ENCODE assay signal across 20 cellular contexts in genomic region chr2:43800894-43801293, GRCh38. TPM values are rescaled to one million over a fixed set of nuclear protein-coding genes. Genes with fewer than 3 reads are reported as not detected.
A peak's percentile ranks its signal among the peaks of the same experiment; 100 is the strongest.
DNase-seq lines count a peak whose midpoint lies in the region; ATAC-seq and FAIRE-seq lines count a peak whose summit lies in the region.
"Had no signal": no experiment of that assay in that cellular context is flagged by ENCODE, and none has a peak within 500 bp of the region (broad histone marks: within the 10 kb centered on the region; RNA-seq: fewer than 3 reads in every experiment).

No MANE protein-coding gene starts in this region.

- no peaks in the 10 kb centered on the region for H3K9me3 Mint-ChIP-seq in activated T-helper 2 cell treated with anti-CD3 and anti-CD28 coated beads, Interferon-gamma antibody, Interleukin-2, Interleukin-4, amounts not matched to agents 10 μg/mL and 5 μg/mL and 100 μg/mL, durations not matched to agents 14 hours and 24 hours and 36 hours
- H3K9me3 Mint-ChIP-seq: CD8-positive, alpha-beta memory T cell; H9 had no signal

- H3K36me3 Mint-ChIP-seq in activated T-helper 2 cell treated with anti-CD3 and anti-CD28 coated beads, Interferon-gamma antibody, Interleukin-2, Interleukin-4, amounts not matched to agents 10 μg/mL and 5 μg/mL and 100 μg/mL, durations not matched to agents 14 hours and 24 hours and 36 hours (ENCODE audit: low read depth), result peaks cover 37% of the 10 kb centered on the region

- peak overlapping the region; percentile 6 for H3K27ac Mint-ChIP-seq in activated T-helper 2 cell treated with anti-CD3 and anti-CD28 coated beads, Interferon-gamma antibody, Interleukin-2, Interleukin-4, amounts not matched to agents 10 μg/mL and 5 μg/mL and 100 μg/mL, durations not matched to agents 14 hours and 24 hours and 36 hours
- H3K27ac Mint-ChIP-seq: CD4-positive, CD25-positive, alpha-beta regulatory T cell; H9 had no signal

- H3K4me3 Mint-ChIP-seq in activated T-helper 2 cell treated with anti-CD3 and anti-CD28 coated beads, Interferon-gamma antibody, Interleukin-2, Interleukin-4, amounts not matched to agents 10 μg/mL and 5 μg/mL and 100 μg/mL, durations not matched to agents 14 hours and 24 hours and 36 hours (ENCODE audit: low read depth), result no peak overlapping the region
- H3K4me3 Mint-ChIP-seq: CD4-positive, CD25-positive, alpha-beta regulatory T cell; CD8-positive, alpha-beta memory T cell; H9 had no signal

- DNase-seq in RCC 7860 (ENCODE audit: low spot score) (no peak), DMS 273 (lab: John Stamatoyannopoulos, UW; ENCODE audit: unreplicated experiment) (no peak), NCI-H146 treated with DMSO at 0.1 percent for 48 hours (lab: John Stamatoyannopoulos, UW; ENCODE audit: unreplicated experiment) (no peak)
- DNase-seq in activated T-helper 2 cell treated with anti-CD3 and anti-CD28 coated beads, Interferon-gamma antibody, Interleukin-2, Interleukin-4, amounts not matched to agents 10 μg/mL and 5 μg/mL and 100 μg/mL, durations not matched to agents 14 hours and 24 hours and 36 hours (ENCODE audit: low spot score), result no peak
- DNase-seq: ACHN; BE2C; C1 segment of cervical spinal cord; CD4-positive, CD25-positive, alpha-beta regulatory T cell; CD8-positive, alpha-beta memory T cell; COR-L47; DMS79; GF-D8; H9 had no signal

- ATAC-seq in HG02852 (IDR thresholded peaks at IDR 0.05; ENCODE audit: unreplicated experiment), result no peak
- no peak for ATAC-seq in GM21576 (IDR thresholded peaks at IDR 0.05; ENCODE audit: unreplicated experiment)

- intact Hi-C loops in activated T-helper 2 cell treated with anti-CD3 and anti-CD28 coated beads, Interferon-gamma antibody, Interleukin-2, Interleukin-4, amounts not matched to agents 10 μg/mL and 5 μg/mL and 100 μg/mL, durations not matched to agents 14 hours and 24 hours and 36 hours (cut with micrococcal nuclease), result no loop called here

- no peaks in the 10 kb centered on the region for H3K27me3 Mint-ChIP-seq in activated T-helper 2 cell treated with anti-CD3 and anti-CD28 coated beads, Interferon-gamma antibody, Interleukin-2, Interleukin-4, amounts not matched to agents 10 μg/mL and 5 μg/mL and 100 μg/mL, durations not matched to agents 14 hours and 24 hours and 36 hours (ENCODE audit: low read depth)
- H3K27me3 Mint-ChIP-seq: CD4-positive, CD25-positive, alpha-beta regulatory T cell; CD8-positive, alpha-beta memory T cell had no signal

- H3K4me1 Mint-ChIP-seq in activated T-helper 2 cell treated with anti-CD3 and anti-CD28 coated beads, Interferon-gamma antibody, Interleukin-2, Interleukin-4, amounts not matched to agents 10 μg/mL and 5 μg/mL and 100 μg/mL, durations not matched to agents 14 hours and 24 hours and 36 hours (ENCODE audit: low read depth), result peaks cover 10% of the 10 kb centered on the region
- H3K4me1 Mint-ChIP-seq: CD4-positive, CD25-positive, alpha-beta regulatory T cell; CD8-positive, alpha-beta memory T cell; H9 had no signal

- FAIRE-seq in RCC 7860 (lab: Jason Lieb, UNC) (peak; percentile 57), islet of Langerhans (lab: Jason Lieb, UNC) (peak; percentile 38)
- FAIRE-seq: H1 had no signal

RNA-seq across cellular contexts. Expression of gene DYNC2LI1, which starts 27.1 kb away (rescaled TPM):
- 67.7 and 71.6 TPM in 2 replicates for total RNA-seq in activated T-helper 2 cell treated with anti-CD3 and anti-CD28 coated beads, Interferon-gamma antibody, Interleukin-2, Interleukin-4, amounts not matched to agents 10 μg/mL and 5 μg/mL and 100 μg/mL, durations not matched to agents 14 hours and 24 hours and 36 hours

RNA-seq across cellular contexts. Expression of gene ABCG5, which starts 37.7 kb away (rescaled TPM):
- total RNA-seq in activated T-helper 2 cell treated with anti-CD3 and anti-CD28 coated beads, Interferon-gamma antibody, Interleukin-2, Interleukin-4, amounts not matched to agents 10 μg/mL and 5 μg/mL and 100 μg/mL, durations not matched to agents 14 hours and 24 hours and 36 hours, result 0.14 TPM in 2 replicates
- total RNA-seq: A172; CD4-positive, CD25-positive, alpha-beta regulatory T cell; CD8-positive, alpha-beta memory T cell; Daoy; H1; H9; HT-29 had no signal

RNA-seq across cellular contexts. Expression of gene ABCG8, which starts 37.9 kb away (rescaled TPM):
- 0.23 TPM in 2 replicates for total RNA-seq in activated T-helper 2 cell treated with anti-CD3 and anti-CD28 coated beads, Interferon-gamma antibody, Interleukin-2, Interleukin-4, amounts not matched to agents 10 μg/mL and 5 μg/mL and 100 μg/mL, durations not matched to agents 14 hours and 24 hours and 36 hours
- total RNA-seq: A172; CD4-positive, CD25-positive, alpha-beta regulatory T cell; CD8-positive, alpha-beta memory T cell; Daoy; H1; H9; HT-29 had no signal
